Comparison of ENCODE assay signal across 8 cellular contexts in the genomic region with DNA sequence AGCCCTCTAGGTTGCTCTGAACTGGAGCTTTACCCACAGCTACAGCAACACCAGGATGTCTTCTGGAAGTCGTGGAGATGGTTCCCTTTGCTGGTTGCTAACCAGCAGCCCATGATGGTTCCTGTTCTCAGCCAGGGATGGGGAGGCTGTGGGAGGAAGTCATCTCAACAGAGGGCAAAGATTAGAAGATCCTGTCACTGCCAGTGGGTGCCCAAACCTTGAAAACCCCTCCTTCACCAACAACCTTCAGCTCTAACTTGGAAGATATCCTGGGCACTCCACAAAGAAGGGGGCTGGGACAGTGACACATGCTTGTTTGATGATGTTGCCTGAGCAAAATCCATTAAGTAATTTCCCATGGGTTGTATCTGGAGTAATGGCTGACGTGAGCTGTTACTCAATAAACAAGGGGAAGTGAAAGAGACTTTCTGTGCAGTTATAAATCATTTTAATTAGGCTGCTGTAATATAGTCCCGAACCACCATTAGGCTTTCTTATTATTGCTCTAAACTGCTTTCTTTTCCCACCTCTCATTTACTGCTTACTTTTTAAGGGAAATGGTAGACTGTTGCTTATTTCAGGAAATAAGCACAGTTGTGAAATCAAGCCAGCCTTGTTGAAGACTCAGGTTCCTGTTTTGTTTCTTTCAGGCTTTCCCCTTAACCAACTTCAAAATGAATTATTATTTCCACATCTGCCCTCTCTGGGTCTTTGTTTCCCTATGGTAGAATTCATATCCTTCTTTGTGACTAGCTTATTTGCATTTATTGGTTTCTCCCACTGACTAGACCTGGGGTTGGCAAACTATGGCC.
A peak's percentile ranks its signal among the peaks of the same experiment; 100 is the strongest.
DNase-seq lines count a peak whose midpoint lies in the region; ATAC-seq and TF ChIP-seq lines count a peak whose summit lies in the region.

No MANE protein-coding gene starts in this region.

- H3K18ac ChIP-seq in mesendoderm (ENCODE audit: low read length): no peak overlapping the region

- H3K79me1 ChIP-seq in mesendoderm (ENCODE audit: low read length): no peaks in the 10 kb centered on the region

- H3K4me2 ChIP-seq in mesendoderm (ENCODE audit: low read length): no peak overlapping the region
- no peak overlapping the region for H3K4me2 ChIP-seq in SK-N-SH

- H2AFZ ChIP-seq in SK-N-SH (ENCODE audit: low read depth): no peak overlapping the region

- H2BK120ac ChIP-seq in mesendoderm (ENCODE audit: low read depth, low read length): no peak overlapping the region

- H2AK5ac ChIP-seq in mesendoderm (ENCODE audit: low read length): no peak overlapping the region

- ATAC-seq in GM21529 (IDR thresholded peaks at IDR 0.05; ENCODE audit: unreplicated experiment) (peak; percentile 63), right cardiac atrium (peak; percentile 58 to 61)

- H3K79me2 ChIP-seq in mesendoderm (ENCODE audit: control insufficient read depth, insufficient read depth, low read length) (no peaks in the 10 kb centered on the region), SK-N-SH (ENCODE audit: insufficient read depth) (no peaks in the 10 kb centered on the region)

- H3K9me3 ChIP-seq in right cardiac atrium (ENCODE audit: control insufficient read depth, low read length) (no peaks in the 10 kb centered on the region), SK-N-SH (no peaks in the 10 kb centered on the region)

- intact Hi-C loops in right cardiac atrium (cut with DNase I): no loop called here

- no peaks in the 10 kb centered on the region for H3K4me1 ChIP-seq in right cardiac atrium (ENCODE audit: control insufficient read depth, insufficient read depth, low read length)
- H3K4me1 ChIP-seq in mesendoderm (ENCODE audit: control insufficient read depth, low read depth, low read length): no peaks in the 10 kb centered on the region
- peaks cover 0 to 4% of the 10 kb centered on the region in 2 experiments; a peak in 2 of 4 replicates for H3K4me1 ChIP-seq in SK-N-SH (ENCODE audit: control insufficient read depth in 1 of 2, insufficient read depth in 2 of 2, low read depth in 1 of 2, low read length in 1 of 2)

- DNase-seq in BJ (ENCODE audit: low read depth): peak; percentile 66
- DNase-seq in NCI-H226: peak; percentile 7
- peak in 2 of 3 donors; percentile 22 to 32 for DNase-seq in right cardiac atrium
- no peak for DNase-seq in GM19238 (ENCODE audit: insufficient read length, low spot score)
- DNase-seq in mesendoderm: no peak
- no peak for DNase-seq in amniotic stem cell (lab: John Stamatoyannopoulos, UW)
- DNase-seq in SK-N-SH: no peak

- WGBS in right cardiac atrium: 54% methylated on average over 3 of the region's 3 CpGs
- no CpG with 5 or more reads among the region's 3 CpGs for WGBS in mesendoderm (ENCODE audit: extremely low coverage, insufficient coverage, low lambda C conversion rate)
- WGBS in SK-N-SH (ENCODE audit: low lambda C conversion rate): 8% methylated on average over 3 of the region's 3 CpGs

- no peaks in the 10 kb centered on the region for H3K9me2 ChIP-seq in SK-N-SH

- no peak for TF ChIP-seq RAD21 in SK-N-SH (IDR thresholded peaks at IDR 0.05; ENCODE audit: low read length)

- CTCF ChIA-PET in BJ (lab: Yijun Ruan, JAX) (interaction anchor here (0.7 to 0.9 kb wide), 2 partner anchors 14 to 29 kb away, joined by 3 read pairs; no protein-coding TSS in a partner anchor), SK-N-SH (lab: Yijun Ruan, JAX) (no interaction called here)

- no peak overlapping the region for H3K23ac ChIP-seq in mesendoderm (ENCODE audit: low read length)

- no peak overlapping the region for H3K4ac ChIP-seq in mesendoderm (ENCODE audit: low read depth, low read length)

- no peak overlapping the region for H3K56ac ChIP-seq in mesendoderm (ENCODE audit: low read length)

- H3K9ac ChIP-seq in mesendoderm (ENCODE audit: low read length) (no peak overlapping the region), SK-N-SH (no peak overlapping the region)

- no peaks in the 10 kb centered on the region for H4K20me1 ChIP-seq in SK-N-SH (ENCODE audit: insufficient read depth)

- no peak for TF ChIP-seq EP300 in SK-N-SH (IDR thresholded peaks at IDR 0.05; ENCODE audit: borderline replicate concordance in 1 of 2, low read depth in 1 of 2, low read length in 1 of 2)

- H3K27me3 ChIP-seq in BJ (ENCODE audit: control insufficient read depth, insufficient read depth, low read length) (no peaks in the 10 kb centered on the region), right cardiac atrium (ENCODE audit: control insufficient read depth, insufficient read depth) (no peaks in the 10 kb centered on the region), mesendoderm (ENCODE audit: insufficient read depth, low read length, poor library complexity) (no peaks in the 10 kb centered on the region), SK-N-SH (ENCODE audit: insufficient read depth) (no peaks in the 10 kb centered on the region)

- no peak overlapping the region for H4K5ac ChIP-seq in mesendoderm (ENCODE audit: low read length)

- H2BK5ac ChIP-seq in mesendoderm (ENCODE audit: low read length): no peak overlapping the region

- H3K27ac ChIP-seq in right cardiac atrium (ENCODE audit: low read length) (no peak overlapping the region), mesendoderm (ENCODE audit: low read depth, low read length) (no peak overlapping the region), SK-N-SH (ENCODE audit: low read depth in 2 of 2, low read length in 1 of 2) (no peak overlapping the region)

- no peak overlapping the region for H4K8ac ChIP-seq in mesendoderm (ENCODE audit: low read depth, low read length)

- TF ChIP-seq CTCF in BJ (IDR thresholded peaks at IDR 0.05; ENCODE audit: insufficient read depth, low read depth, low read length) (no peak), SK-N-SH (IDR thresholded peaks at IDR 0.05) (no peak)

- H3F3A ChIP-seq in SK-N-SH (replicated peaks; ENCODE audit: insufficient read depth): no peaks in the 10 kb centered on the region

- H3K4me3 ChIP-seq in BJ (ENCODE audit: low read depth, low read length) (no peak overlapping the region), right cardiac atrium (ENCODE audit: low read length) (no peak overlapping the region), mesendoderm (ENCODE audit: low read length) (no peak overlapping the region), SK-N-SH (ENCODE audit: low read depth in 2 of 2, low read length in 1 of 2) (no peak overlapping the region)

- H2BK15ac ChIP-seq in mesendoderm (replicated peaks; ENCODE audit: low read depth): no peak overlapping the region

- POLR2A ChIA-PET in BJ (lab: Charles Lee): no interaction called here
- POLR2A ChIA-PET in SK-N-SH (lab: Yijun Ruan, JAX): no interaction called here

- H3K36me3 ChIP-seq in BJ (ENCODE audit: control insufficient read depth, insufficient read depth, low read length) (peaks cover 4% of the 10 kb centered on the region; the same call in 1 of the 2 replicates), mesendoderm (ENCODE audit: control insufficient read depth, insufficient read depth, low read length) (no peaks in the 10 kb centered on the region), SK-N-SH (replicated peaks in 1 of 2; ENCODE audit: control insufficient read depth in 1 of 2, insufficient read depth in 2 of 2, low read length in 1 of 2) (no peaks in the 10 kb centered on the region)

TF ChIP-seq in SK-N-SH, 30 proteins besides CTCF, POLR2A, EP300 and RAD21:
- TF ChIP-seq ELF1 (IDR thresholded peaks at IDR 0.05) (no peak), GATA2 (CRISPR knock-in tag; IDR thresholded peaks at IDR 0.05) (no peak), NRF1 (IDR thresholded peaks at IDR 0.05; ENCODE audit: low read depth, low read length) (no peak), RCOR1 (IDR thresholded peaks at IDR 0.05; ENCODE audit: low read length) (no peak), TAF1 (IDR thresholded peaks at IDR 0.05; ENCODE audit: borderline replicate concordance, low read depth, low read length) (no peak), SIN3A (IDR thresholded peaks at IDR 0.05; ENCODE audit: borderline replicate concordance, low read depth, low read length) (no peak), NFIC (IDR thresholded peaks at IDR 0.05; ENCODE audit: borderline replicate concordance) (no peak), CHD2 (IDR thresholded peaks at IDR 0.05; ENCODE audit: low read length, partially characterized antibody) (no peak), SMC3 (IDR thresholded peaks at IDR 0.05; ENCODE audit: low read depth, low read length) (no peak), EZH2phosphoT487 (IDR thresholded peaks at IDR 0.05; ENCODE audit: borderline replicate concordance, low read depth) (no peak), ZBTB33 (IDR thresholded peaks at IDR 0.05; ENCODE audit: borderline replicate concordance, low read depth) (no peak)
- TF ChIP-seq, protein P1, sequence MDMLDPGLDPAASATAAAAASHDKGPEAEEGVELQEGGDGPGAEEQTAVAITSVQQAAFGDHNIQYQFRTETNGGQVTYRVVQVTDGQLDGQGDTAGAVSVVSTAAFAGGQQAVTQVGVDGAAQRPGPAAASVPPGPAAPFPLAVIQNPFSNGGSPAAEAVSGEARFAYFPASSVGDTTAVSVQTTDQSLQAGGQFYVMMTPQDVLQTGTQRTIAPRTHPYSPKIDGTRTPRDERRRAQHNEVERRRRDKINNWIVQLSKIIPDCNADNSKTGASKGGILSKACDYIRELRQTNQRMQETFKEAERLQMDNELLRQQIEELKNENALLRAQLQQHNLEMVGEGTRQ (IDR thresholded peaks at IDR 0.05; ENCODE audit: borderline replicate concordance, low read depth, low read length): no peak
TF ChIP-seq in SK-N-SH: peak in this region for 0.

Comparison
In these comparisons a context has a peak if more than half of its experiments do, and no peak if none do; other contexts are left out.
1. DNase-seq: peak in BJ (single experiment), NCI-H226 (single experiment) and right cardiac atrium (2 of 3); none in GM19238 (single experiment), mesendoderm (single experiment), amniotic stem cell (single experiment) and SK-N-SH (single experiment).